ENCODE assay signal across 9 cellular contexts in the genomic region with DNA sequence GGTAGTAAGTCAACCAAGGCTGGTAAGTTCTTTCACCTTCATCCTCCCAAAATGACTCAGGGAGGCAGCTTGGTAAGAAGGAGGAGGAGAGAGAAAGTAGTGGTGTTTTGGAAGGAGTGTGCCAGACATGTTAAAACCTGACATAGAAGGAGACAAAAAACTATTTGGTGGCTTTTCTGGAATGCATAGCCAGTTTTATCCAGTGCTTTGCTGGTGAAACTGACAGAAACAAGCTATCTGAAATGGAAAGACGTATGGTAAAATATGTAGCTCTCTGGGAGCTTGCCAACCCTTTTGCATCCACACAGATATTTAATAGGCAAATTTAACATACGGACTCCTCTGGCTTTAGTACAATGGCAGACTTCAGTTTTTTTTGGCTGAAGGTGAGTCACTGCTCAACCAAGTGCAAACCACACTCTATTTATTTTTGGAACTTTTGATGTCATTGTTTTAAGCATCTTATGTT.
DNase-seq lines count a peak whose midpoint lies in the region; ATAC-seq and TF ChIP-seq lines count a peak whose summit lies in the region.
"Had no signal": no experiment of that assay in that cellular context is flagged by ENCODE, and none has a peak within 500 bp of the region (broad histone marks: within the 10 kb centered on the region; RNA-seq: fewer than 3 reads in every experiment).

No MANE protein-coding gene starts in this region.

- TF ChIP-seq CTCF in GM10248 (IDR thresholded peaks at IDR 0.05; ENCODE audit: control extremely low read depth, extremely low read depth, low read depth, missing control alignments) (no peak), astrocyte of the cerebellum (IDR thresholded peaks at IDR 0.05; ENCODE audit: low read depth, low read length, missing control alignments) (no peak)

- no peak overlapping the region for H3K4me3 ChIP-seq in astrocyte of the cerebellum (ENCODE audit: low read depth, low read length)
- H3K4me3 ChIP-seq: SJSA1 had no signal

- CTCF ChIA-PET in GM10248 (lab: Yijun Ruan, JAX) = interaction anchor here (1.4 to 3.0 kb wide), 4 partner anchors 9 to 83 kb away, joined by 3 to 9 read pairs (median 4); no protein-coding TSS in a partner anchor

- peak; percentile 70 for DNase-seq in GM10248 (ENCODE audit: extremely low spot score)
- DNase-seq in HS-27A (ENCODE audit: low read depth) = peak; percentile 52
- DNase-seq in astrocyte of the cerebellum (ENCODE audit: low read depth) = peak; percentile 84
- DNase-seq in smooth muscle cell of the brain vasculature (ENCODE audit: low read depth, low spot score) = peak; percentile 10
- no peak for DNase-seq in NCI-H2107 treated with DMSO at 0.1 percent for 48 hours (lab: John Stamatoyannopoulos, UW; ENCODE audit: unreplicated experiment)
- no peak for DNase-seq in central memory CD4-positive, alpha-beta T cell
- no peak for DNase-seq in hypothalamus (lab: John Stamatoyannopoulos, UW)

- peak; percentile 82 for ATAC-seq in GM21515 (IDR thresholded peaks at IDR 0.05; ENCODE audit: unreplicated experiment)

- POLR2A ChIA-PET in GM10248 (lab: Yijun Ruan, JAX) = no interaction called here

- in situ Hi-C loops in astrocyte of the cerebellum (cut with HindIII; ENCODE audit: low sequenced_read_pairs) = no loop called here

Comparison
In these comparisons a context has a peak if more than half of its experiments do, and no peak if none do; other contexts are left out.
1. DNase-seq: peak in GM10248 (single experiment), HS-27A (single experiment), astrocyte of the cerebellum (single experiment) and smooth muscle cell of the brain vasculature (single experiment); none in NCI-H2107 treated with DMSO at 0.1 percent for 48 hours (single experiment), central memory CD4-positive, alpha-beta T cell (single experiment) and hypothalamus (0 of 51).